In genomic region chr17:64814993-64815831, GRCh38 we compare ENCODE assay signal across 8 cellular contexts.
DNase-seq lines count a peak whose midpoint lies in the region; ATAC-seq, FAIRE-seq and TF ChIP-seq lines count a peak whose summit lies in the region.
"Not testable (repeated sequence)": the region's sequence is repeated elsewhere in the genome, so short reads cannot be mapped to it uniquely, and the experiment has no call there.

No MANE protein-coding gene starts in this region.

- CTCF ChIA-PET in A549 (lab: Yijun Ruan, JAX), result not testable (repeated sequence)

- H3K79me2 ChIP-seq in GM23338 (replicated peaks; ENCODE audit: insufficient read depth); keratinocyte (ENCODE audit: control insufficient read depth, insufficient read depth, low read length): not testable (repeated sequence)

- DNase-seq in A549 (ENCODE audit: low read depth in 1 of 2, low spot score in 1 of 2); GM23338 (ENCODE audit: low spot score): not testable (repeated sequence)
- DNase-seq in MG63 (peak; percentile 46), epithelial cell of prostate (ENCODE audit: low read depth, low spot score) (peak; percentile 20), keratinocyte (ENCODE audit: low read depth, low spot score) (peak; percentile 59), mucosa of descending colon (peak in 1 of 3 donors; percentile 38), suprapubic skin (ENCODE audit: low spot score in 2 of 2) (peak in 1 of 2 donors; percentile 37)
- DNase-seq in activated T-cell treated with anti-CD3 and anti-CD28 coated beads, Interleukin-2, amount 50 U/mL, for 24 hours, result peak; percentile 3

- intact Hi-C loops in mucosa of descending colon (cut with DNase I, micrococcal nuclease), result not testable (repeated sequence)

- TF ChIP-seq POLR2A in A549 (IDR thresholded peaks at IDR 0.05; ENCODE audit: low read length); suprapubic skin (IDR thresholded peaks at IDR 0.05): not testable (repeated sequence)

- H3K27me3 ChIP-seq in GM23338 (ENCODE audit: insufficient read depth); MG63; keratinocyte (ENCODE audit: control insufficient read depth, extremely low read depth, insufficient read depth, low read length); suprapubic skin: not testable (repeated sequence)

- WGBS in A549 (ENCODE audit: missing lambda C conversion rate), result 74% methylated on average over 9 of the region's 12 CpGs
- 49% methylated on average over 6 of the region's 12 CpGs for WGBS in suprapubic skin

- not testable (repeated sequence) for TF ChIP-seq CTCF in A549 (IDR thresholded peaks at IDR 0.05); GM23338 (conservative IDR thresholded peaks at IDR 0.05; ENCODE audit: low read depth in 2 of 2); keratinocyte (optimal IDR thresholded peaks at IDR 0.05 in 1 of 3, IDR thresholded peaks at IDR 0.05 in 1 of 3, conservative IDR thresholded peaks at IDR 0.05 in 1 of 3; ENCODE audit: extremely low read depth in 1 of 3, insufficient read depth in 2 of 3, low read length in 3 of 3); mucosa of descending colon (IDR thresholded peaks at IDR 0.05); suprapubic skin (IDR thresholded peaks at IDR 0.05)

- H4K20me1 ChIP-seq in GM23338 (replicated peaks; ENCODE audit: insufficient read depth); keratinocyte (ENCODE audit: control insufficient read depth, extremely low read depth, insufficient read depth, low read length): not testable (repeated sequence)

- not testable (repeated sequence) for H3K36me3 ChIP-seq in GM23338 (ENCODE audit: insufficient read depth); MG63; keratinocyte (ENCODE audit: control insufficient read depth in 2 of 2, extremely low read depth in 1 of 2, insufficient read depth in 2 of 2, low read length in 2 of 2); mucosa of descending colon (ENCODE audit: low read depth)
- H3K36me3 ChIP-seq in suprapubic skin, result peaks cover 32% of the 10 kb centered on the region

- not testable (repeated sequence) for H3K36me3 Mint-ChIP-seq in GM23338 (ENCODE audit: low read depth)
- peaks cover 44% of the 10 kb centered on the region for H3K36me3 Mint-ChIP-seq in activated T-cell treated with anti-CD3 and anti-CD28 coated beads, Interleukin-2, amount 50 U/mL, for 24 hours (ENCODE audit: low read depth)

- H3K27ac Mint-ChIP-seq in GM23338; activated T-cell treated with anti-CD3 and anti-CD28 coated beads, Interleukin-2, amount 50 U/mL, for 24 hours: not testable (repeated sequence)

- peak; percentile 16 to 21; a peak in 2 of 6 replicates for ATAC-seq in A549
- not testable (repeated sequence) for ATAC-seq in GM23338
- peak; percentile 82 for ATAC-seq in mucosa of descending colon

- not testable (repeated sequence) for H3K4me3 Mint-ChIP-seq in GM23338; activated T-cell treated with anti-CD3 and anti-CD28 coated beads, Interleukin-2, amount 50 U/mL, for 24 hours

- H3K4me3 ChIP-seq in A549, GM23338, MG63, mucosa of descending colon, suprapubic skin: not testable (repeated sequence)
- peak overlapping the region in 1 of 3 experiments; percentile 13 for H3K4me3 ChIP-seq in keratinocyte (ENCODE audit: control insufficient read depth in 2 of 3, extremely low read depth in 1 of 3, insufficient read depth in 2 of 3, low read depth in 1 of 3, low read length in 3 of 3)

- H3K9me3 Mint-ChIP-seq in GM23338; activated T-cell treated with anti-CD3 and anti-CD28 coated beads, Interleukin-2, amount 50 U/mL, for 24 hours: not testable (repeated sequence)

- not testable (repeated sequence) for H3K4me1 Mint-ChIP-seq in GM23338; activated T-cell treated with anti-CD3 and anti-CD28 coated beads, Interleukin-2, amount 50 U/mL, for 24 hours (ENCODE audit: low read depth)

- H3K27me3 Mint-ChIP-seq in GM23338 (ENCODE audit: insufficient read depth, low read depth, poor library complexity); activated T-cell treated with anti-CD3 and anti-CD28 coated beads, Interleukin-2, amount 50 U/mL, for 24 hours: not testable (repeated sequence)

- H3K27ac ChIP-seq in A549; GM23338 (ENCODE audit: low read depth): not testable (repeated sequence)
- peak overlapping the region; percentile 71 for H3K27ac ChIP-seq in epithelial cell of prostate
- peak overlapping the region; percentile 31 for H3K27ac ChIP-seq in keratinocyte (ENCODE audit: control insufficient read depth, insufficient read depth, low read length)
- H3K27ac ChIP-seq in suprapubic skin, result peak overlapping the region; percentile 71

- not testable (repeated sequence) for H3K9ac ChIP-seq in keratinocyte (ENCODE audit: control insufficient read depth, extremely low read depth, insufficient read depth, low read length)

- FAIRE-seq in A549 (lab: Jason Lieb, UNC), result not testable (repeated sequence)
- FAIRE-seq in keratinocyte (lab: Jason Lieb, UNC), result peak; percentile 85

- H3K9me2 ChIP-seq in GM23338 (ENCODE audit: insufficient read depth), result not testable (repeated sequence)

- H3K4me2 ChIP-seq in A549; GM23338; keratinocyte (ENCODE audit: control insufficient read depth, extremely low read depth, insufficient read depth, low read depth, low read length): not testable (repeated sequence)

- dilution Hi-C loops in keratinocyte (cut with MboI; ENCODE audit: extremely low pct_ligation_motif_present, low sequenced_read_pairs), result not testable (repeated sequence)

- TF ChIP-seq RAD21 in A549 (conservative IDR thresholded peaks at IDR 0.05 in 1 of 2, IDR thresholded peaks at IDR 0.05 in 1 of 2), result not testable (repeated sequence)

- H3K4me1 ChIP-seq in A549; GM23338 (ENCODE audit: insufficient read depth); mucosa of descending colon (ENCODE audit: low read depth): not testable (repeated sequence)
- H3K4me1 ChIP-seq in keratinocyte (ENCODE audit: control insufficient read depth, extremely low read depth, insufficient read depth, low read length) (peaks cover 13% of the 10 kb centered on the region), suprapubic skin (peaks cover 11% of the 10 kb centered on the region)

- not testable (repeated sequence) for TF ChIP-seq EP300 in A549 (IDR thresholded peaks at IDR 0.05); suprapubic skin (IDR thresholded peaks at IDR 0.05)

- H3K9me1 ChIP-seq in keratinocyte (ENCODE audit: control insufficient read depth, extremely low read depth, insufficient read depth, low read length), result not testable (repeated sequence)

- POLR2A ChIA-PET in A549 (lab: Yijun Ruan, JAX), result not testable (repeated sequence)

- not testable (repeated sequence) for H3F3A ChIP-seq in GM23338 (replicated peaks; ENCODE audit: low read depth)

- not testable (repeated sequence) for H3K9me3 ChIP-seq in A549; MG63; keratinocyte (ENCODE audit: control insufficient read depth, low read depth, low read length); mucosa of descending colon; suprapubic skin

- not testable (repeated sequence) for H2AFZ ChIP-seq in GM23338; keratinocyte (ENCODE audit: control insufficient read depth, low read length)

TF ChIP-seq in GM23338, 12 proteins besides CTCF, POLR2A, EP300 and RAD21:
- TF ChIP-seq ZNF331 (CRISPR knock-in tag; IDR thresholded peaks at IDR 0.05; ENCODE audit: low read depth), result peak; percentile 84
